Comparison of ENCODE assay signal across 12 cellular contexts in genomic region chr12:67646775-67647174, GRCh38. TPM values are rescaled to one million over a fixed set of nuclear protein-coding genes. Genes with fewer than 3 reads are reported as not detected.
DNase-seq lines count a peak whose midpoint lies in the region; ATAC-seq and TF ChIP-seq lines count a peak whose summit lies in the region.
"Had no signal": no experiment of that assay in that cellular context is flagged by ENCODE, and none has a peak within 500 bp of the region (broad histone marks: within the 10 kb centered on the region; RNA-seq: fewer than 3 reads in every experiment).

No MANE protein-coding gene starts in this region.

- H3K9me2 ChIP-seq in hepatocyte (replicated peaks; ENCODE audit: insufficient read depth) = no peaks in the 10 kb centered on the region

- WGBS in hepatocyte (ENCODE audit: low lambda C conversion rate, missing lambda C conversion rate) = 91% methylated on average over 4 of the region's 4 CpGs
- 87 to 95% (median 91%) methylated on average over 4 of the region's 4 CpGs for WGBS in psoas muscle, 3 donors
- WGBS in ovary, 3 donors = 91 to 96% (median 93%) methylated on average over 4 of the region's 4 CpGs

- H3K4me3 Mint-ChIP-seq in activated CD4-positive, alpha-beta memory T cell treated with anti-CD3 and anti-CD28 coated beads, Interleukin-2, amount 10 ng/mL, durations not matched to agents 7 days and 5 days = peak overlapping the region; percentile 89
- H3K4me3 Mint-ChIP-seq in activated CD4-positive, alpha-beta memory T cell treated with anti-CD3 and anti-CD28 coated beads for 36 hours = no peak overlapping the region

- no peaks in the 10 kb centered on the region for H3K9me3 ChIP-seq in hepatocyte (ENCODE audit: low read depth)
- H3K9me3 ChIP-seq in psoas muscle = no peaks in the 10 kb centered on the region
- H3K9me3 ChIP-seq in ovary = no peaks in the 10 kb centered on the region
- H3K9me3 ChIP-seq: HAP-1 had no signal

- H3K4me1 Mint-ChIP-seq in activated CD4-positive, alpha-beta memory T cell treated with anti-CD3 and anti-CD28 coated beads, Interleukin-2, amount 10 ng/mL, durations not matched to agents 7 days and 5 days = peaks cover 26% of the 10 kb centered on the region
- peaks cover 33% of the 10 kb centered on the region for H3K4me1 Mint-ChIP-seq in activated CD4-positive, alpha-beta memory T cell treated with anti-CD3 and anti-CD28 coated beads for 36 hours (ENCODE audit: low read depth)

- H3K36me3 ChIP-seq in hepatocyte (replicated peaks; ENCODE audit: insufficient read depth, low read depth) (no peaks in the 10 kb centered on the region), psoas muscle (ENCODE audit: insufficient read depth in 1 of 2, low read depth in 1 of 2) (no peaks in the 10 kb centered on the region), ovary (no peaks in the 10 kb centered on the region)
- H3K36me3 ChIP-seq: HAP-1 had no signal

- CTCF ChIA-PET in activated CD4-positive, alpha-beta memory T cell treated with anti-CD3 and anti-CD28 coated beads, Interleukin-2, amount 10 ng/mL, durations not matched to agents 7 days and 5 days (lab: Charles Lee) = no interaction called here
- CTCF ChIA-PET in activated CD4-positive, alpha-beta memory T cell treated with anti-CD3 and anti-CD28 coated beads for 36 hours (lab: Charles Lee) = interaction anchor here (0.6 kb wide), 1 partner anchor 11 kb away, joined by 4 read pairs; no protein-coding TSS in a partner anchor

- H3K4me2 ChIP-seq in hepatocyte = no peak overlapping the region
- H3K4me2 ChIP-seq: KMS-11 had no signal

- H3K4me3 ChIP-seq in hepatocyte (no peak overlapping the region), psoas muscle (no peak overlapping the region), ovary (no peak overlapping the region)
- H3K4me3 ChIP-seq: HAP-1 had no signal

- H3K4me1 ChIP-seq in hepatocyte (ENCODE audit: insufficient read depth) (peaks cover 4% of the 10 kb centered on the region), psoas muscle (peaks cover 8% of the 10 kb centered on the region), ovary (ENCODE audit: insufficient read depth) (peaks cover 7% of the 10 kb centered on the region)

- no peak for TF ChIP-seq POLR2A in ovary (IDR thresholded peaks at IDR 0.05)

- intact Hi-C loops in activated CD4-positive, alpha-beta memory T cell treated with anti-CD3 and anti-CD28 coated beads for 36 hours (cut with micrococcal nuclease) = loop anchor here (1.0 to 5.0 kb wide), 3 partner anchors 7 to 54 kb away; no protein-coding TSS in a partner anchor
- intact Hi-C loops in psoas muscle (cut with DNase I) = loop anchor here (5.0 to 10.0 kb wide), 3 partner anchors 129 to 204 kb away; no protein-coding TSS in a partner anchor
- intact Hi-C loops in ovary (cut with DNase I) = loop anchor here in 2 of 4 donors (5.0 to 10.0 kb wide), 2 partner anchors 189 to 382 kb away; partner anchors contain the start of gene CAND1 (in 1 of the 2)

- peaks cover 19% of the 10 kb centered on the region for H3K36me3 Mint-ChIP-seq in activated CD4-positive, alpha-beta memory T cell treated with anti-CD3 and anti-CD28 coated beads, Interleukin-2, amount 10 ng/mL, durations not matched to agents 7 days and 5 days (ENCODE audit: low read depth)
- peaks cover 14% of the 10 kb centered on the region for H3K36me3 Mint-ChIP-seq in activated CD4-positive, alpha-beta memory T cell treated with anti-CD3 and anti-CD28 coated beads for 36 hours

- H3K27me3 Mint-ChIP-seq in activated CD4-positive, alpha-beta memory T cell treated with anti-CD3 and anti-CD28 coated beads, Interleukin-2, amount 10 ng/mL, durations not matched to agents 7 days and 5 days = peaks cover 14% of the 10 kb centered on the region
- H3K27me3 Mint-ChIP-seq in activated CD4-positive, alpha-beta memory T cell treated with anti-CD3 and anti-CD28 coated beads for 36 hours = no peaks in the 10 kb centered on the region

- ATAC-seq in psoas muscle (no peak), GM18502 (IDR thresholded peaks at IDR 0.05; ENCODE audit: poor library complexity, unreplicated experiment) (no peak)

- H2AFZ ChIP-seq in hepatocyte = no peak overlapping the region

- H3K27ac Mint-ChIP-seq in activated CD4-positive, alpha-beta memory T cell treated with anti-CD3 and anti-CD28 coated beads, Interleukin-2, amount 10 ng/mL, durations not matched to agents 7 days and 5 days = no peak overlapping the region
- H3K27ac Mint-ChIP-seq in activated CD4-positive, alpha-beta memory T cell treated with anti-CD3 and anti-CD28 coated beads for 36 hours = no peak overlapping the region

- no peak for DNase-seq in activated CD4-positive, alpha-beta memory T cell treated with anti-CD3 and anti-CD28 coated beads, Interleukin-2, amount 10 ng/mL, durations not matched to agents 7 days and 5 days
- no peak for DNase-seq in activated CD4-positive, alpha-beta memory T cell treated with anti-CD3 and anti-CD28 coated beads for 36 hours
- DNase-seq in NCI-H82 treated with DMSO at 0.1 percent for 48 hours (lab: John Stamatoyannopoulos, UW; ENCODE audit: unreplicated experiment) (peak; percentile 34), hepatocyte (ENCODE audit: low spot score) (no peak), psoas muscle (no peak), ovary (no peak), hippocampal formation (lab: John Stamatoyannopoulos, UW) (no peak)
- DNase-seq: activated gamma-delta T cell treated with Interleukin-2 at 50 U/mL for 16 hours, NCI-H1417 treated with DMSO at 0.1 percent for 48 hours had no signal

- H3K27ac ChIP-seq in hepatocyte = peak overlapping the region; percentile 98
- peak overlapping the region; percentile 99 for H3K27ac ChIP-seq in psoas muscle
- no peak overlapping the region for H3K27ac ChIP-seq in ovary
- H3K27ac ChIP-seq: KMS-11 had no signal

- peaks cover 15% of the 10 kb centered on the region for H4K20me1 ChIP-seq in hepatocyte (ENCODE audit: insufficient read depth, poor library complexity, severe bottlenecking)

- POLR2A ChIA-PET in activated CD4-positive, alpha-beta memory T cell treated with anti-CD3 and anti-CD28 coated beads, Interleukin-2, amount 10 ng/mL, durations not matched to agents 7 days and 5 days (lab: Charles Lee) = interaction anchor here (3.0 to 6.1 kb wide), 3 partner anchors 16 to 377 kb away, joined by 14 to 75 read pairs (median 25); partner anchors contain the start of gene CAND1
- POLR2A ChIA-PET in activated CD4-positive, alpha-beta memory T cell treated with anti-CD3 and anti-CD28 coated beads for 36 hours (lab: Charles Lee) = interaction anchor here (1.1 kb wide), 1 partner anchor 377 kb away, joined by 3 read pairs; no protein-coding TSS in a partner anchor

- H3K27me3 ChIP-seq in hepatocyte = no peaks in the 10 kb centered on the region
- H3K27me3 ChIP-seq in psoas muscle (ENCODE audit: insufficient read depth in 3 of 3, low read length in 2 of 3) = no peaks in the 10 kb centered on the region
- no peaks in the 10 kb centered on the region for H3K27me3 ChIP-seq in ovary

- no peak for TF ChIP-seq CTCF in hepatocyte (IDR thresholded peaks at IDR 0.05; ENCODE audit: poor library complexity)
- TF ChIP-seq CTCF in psoas muscle (IDR thresholded peaks at IDR 0.05) = no peak
- TF ChIP-seq CTCF in ovary (IDR thresholded peaks at IDR 0.05) = no peak

- H3K79me2 ChIP-seq in hepatocyte = peaks cover 26% of the 10 kb centered on the region

- no peak for TF ChIP-seq EP300 in ovary (IDR thresholded peaks at IDR 0.05)

- H3K9me3 Mint-ChIP-seq in activated CD4-positive, alpha-beta memory T cell treated with anti-CD3 and anti-CD28 coated beads, Interleukin-2, amount 10 ng/mL, durations not matched to agents 7 days and 5 days = no peaks in the 10 kb centered on the region
- no peaks in the 10 kb centered on the region for H3K9me3 Mint-ChIP-seq in activated CD4-positive, alpha-beta memory T cell treated with anti-CD3 and anti-CD28 coated beads for 36 hours

RNA-seq across cellular contexts. Expression of gene DYRK2, which starts 1.8 kb away (rescaled TPM):
- total RNA-seq in activated CD4-positive, alpha-beta memory T cell treated with anti-CD3 and anti-CD28 coated beads, Interleukin-2, amount 10 ng/mL, durations not matched to agents 7 days and 5 days = 10 to 100 TPM; 49.5 to 53.5 TPM
- 10 to 100 TPM; 22.8 to 24.2 TPM for total RNA-seq in activated CD4-positive, alpha-beta memory T cell treated with anti-CD3 and anti-CD28 coated beads for 36 hours
- total RNA-seq in hepatocyte (39.2 and 39.9 TPM in 2 replicates), psoas muscle (10 to 100 TPM; 11.0 to 46.4 (median 21.5) TPM), ovary (10 to 100 TPM; 10.1 to 23.6 (median 20.2) TPM)
- polyA plus RNA-seq in hepatocyte (18.4 and 20.1 TPM in 2 replicates), psoas muscle (10 to 100 TPM in 1 of 3 donors, 1 to 10 TPM in 2; 2.8 to 10.2 (median 4.6) TPM), ovary (10 to 100 TPM in 1 of 2 donors, 1 to 10 TPM in 1; 7.4 to 15.4 TPM)

Comparison
In these comparisons a context has a peak if more than half of its experiments do, and no peak if none do; other contexts are left out.
1. H3K27ac ChIP-seq: peak in hepatocyte (single experiment) and psoas muscle (single experiment); none in ovary (0 of 2).